2 cellular contexts compared by ENCODE assay signal in the genomic region with DNA sequence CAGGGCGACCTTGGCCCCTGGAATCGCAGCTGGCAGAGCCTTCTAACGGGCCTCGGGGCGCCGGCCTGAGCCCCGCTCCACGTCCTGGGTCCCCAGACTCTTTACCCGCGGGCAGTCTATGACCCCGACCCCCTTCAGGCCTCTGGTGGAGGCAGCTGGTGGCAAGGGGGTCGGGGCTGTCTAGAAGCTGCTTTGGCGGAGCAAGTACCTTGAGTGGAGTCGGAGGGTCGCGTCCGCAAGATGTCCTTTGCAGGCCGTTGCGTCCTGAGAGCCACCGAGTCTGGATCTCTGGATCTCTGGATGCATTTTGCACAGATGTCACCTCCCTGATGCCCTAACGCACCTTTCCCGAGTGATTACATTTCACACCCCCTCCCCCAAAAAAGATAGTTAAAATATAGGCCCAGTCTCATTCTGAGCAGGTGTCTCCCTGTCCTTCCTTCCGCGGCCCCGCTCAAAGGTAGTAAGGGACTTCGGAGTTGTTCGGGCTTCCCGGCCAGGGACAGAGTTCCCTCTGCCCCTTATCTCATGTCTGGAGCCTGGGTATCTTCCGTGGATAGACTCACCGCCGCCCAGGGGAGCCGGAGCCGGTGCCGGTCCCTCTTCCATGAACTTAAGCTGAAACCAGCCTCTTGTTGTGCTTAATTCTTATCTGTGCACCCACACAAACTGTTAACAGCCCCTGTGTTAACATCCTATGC.
TF ChIP-seq lines count a peak whose summit lies in the region.

No MANE protein-coding gene starts in this region.

TF ChIP-seq in SK-N-SH, 30 proteins besides CTCF, POLR2A, EP300 and RAD21 (continued from another document):
- TF ChIP-seq, protein P1, sequence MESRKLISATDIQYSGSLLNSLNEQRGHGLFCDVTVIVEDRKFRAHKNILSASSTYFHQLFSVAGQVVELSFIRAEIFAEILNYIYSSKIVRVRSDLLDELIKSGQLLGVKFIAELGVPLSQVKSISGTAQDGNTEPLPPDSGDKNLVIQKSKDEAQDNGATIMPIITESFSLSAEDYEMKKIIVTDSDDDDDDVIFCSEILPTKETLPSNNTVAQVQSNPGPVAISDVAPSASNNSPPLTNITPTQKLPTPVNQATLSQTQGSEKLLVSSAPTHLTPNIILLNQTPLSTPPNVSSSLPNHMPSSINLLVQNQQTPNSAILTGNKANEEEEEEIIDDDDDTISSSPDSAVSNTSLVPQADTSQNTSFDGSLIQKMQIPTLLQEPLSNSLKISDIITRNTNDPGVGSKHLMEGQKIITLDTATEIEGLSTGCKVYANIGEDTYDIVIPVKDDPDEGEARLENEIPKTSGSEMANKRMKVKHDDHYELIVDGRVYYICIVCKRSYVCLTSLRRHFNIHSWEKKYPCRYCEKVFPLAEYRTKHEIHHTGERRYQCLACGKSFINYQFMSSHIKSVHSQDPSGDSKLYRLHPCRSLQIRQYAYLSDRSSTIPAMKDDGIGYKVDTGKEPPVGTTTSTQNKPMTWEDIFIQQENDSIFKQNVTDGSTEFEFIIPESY (IDR thresholded peaks at IDR 0.05; ENCODE audit: borderline replicate concordance, low read depth): no peak
- TF ChIP-seq RFX5 (IDR thresholded peaks at IDR 0.05; ENCODE audit: low read length) (no peak), ELF1 (IDR thresholded peaks at IDR 0.05) (no peak), MXI1 (IDR thresholded peaks at IDR 0.05; ENCODE audit: low read depth, low read length) (no peak), CHD2 (IDR thresholded peaks at IDR 0.05; ENCODE audit: low read length, partially characterized antibody) (no peak)
- TF ChIP-seq, protein P2, sequence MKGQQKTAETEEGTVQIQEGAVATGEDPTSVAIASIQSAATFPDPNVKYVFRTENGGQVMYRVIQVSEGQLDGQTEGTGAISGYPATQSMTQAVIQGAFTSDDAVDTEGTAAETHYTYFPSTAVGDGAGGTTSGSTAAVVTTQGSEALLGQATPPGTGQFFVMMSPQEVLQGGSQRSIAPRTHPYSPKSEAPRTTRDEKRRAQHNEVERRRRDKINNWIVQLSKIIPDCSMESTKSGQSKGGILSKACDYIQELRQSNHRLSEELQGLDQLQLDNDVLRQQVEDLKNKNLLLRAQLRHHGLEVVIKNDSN (IDR thresholded peaks at IDR 0.05; ENCODE audit: borderline replicate concordance, low read depth): no peak

TF ChIP-seq in liver, 16 proteins besides CTCF, POLR2A, EP300 and RAD21 (continued from another document):
- TF ChIP-seq, protein P3, sequence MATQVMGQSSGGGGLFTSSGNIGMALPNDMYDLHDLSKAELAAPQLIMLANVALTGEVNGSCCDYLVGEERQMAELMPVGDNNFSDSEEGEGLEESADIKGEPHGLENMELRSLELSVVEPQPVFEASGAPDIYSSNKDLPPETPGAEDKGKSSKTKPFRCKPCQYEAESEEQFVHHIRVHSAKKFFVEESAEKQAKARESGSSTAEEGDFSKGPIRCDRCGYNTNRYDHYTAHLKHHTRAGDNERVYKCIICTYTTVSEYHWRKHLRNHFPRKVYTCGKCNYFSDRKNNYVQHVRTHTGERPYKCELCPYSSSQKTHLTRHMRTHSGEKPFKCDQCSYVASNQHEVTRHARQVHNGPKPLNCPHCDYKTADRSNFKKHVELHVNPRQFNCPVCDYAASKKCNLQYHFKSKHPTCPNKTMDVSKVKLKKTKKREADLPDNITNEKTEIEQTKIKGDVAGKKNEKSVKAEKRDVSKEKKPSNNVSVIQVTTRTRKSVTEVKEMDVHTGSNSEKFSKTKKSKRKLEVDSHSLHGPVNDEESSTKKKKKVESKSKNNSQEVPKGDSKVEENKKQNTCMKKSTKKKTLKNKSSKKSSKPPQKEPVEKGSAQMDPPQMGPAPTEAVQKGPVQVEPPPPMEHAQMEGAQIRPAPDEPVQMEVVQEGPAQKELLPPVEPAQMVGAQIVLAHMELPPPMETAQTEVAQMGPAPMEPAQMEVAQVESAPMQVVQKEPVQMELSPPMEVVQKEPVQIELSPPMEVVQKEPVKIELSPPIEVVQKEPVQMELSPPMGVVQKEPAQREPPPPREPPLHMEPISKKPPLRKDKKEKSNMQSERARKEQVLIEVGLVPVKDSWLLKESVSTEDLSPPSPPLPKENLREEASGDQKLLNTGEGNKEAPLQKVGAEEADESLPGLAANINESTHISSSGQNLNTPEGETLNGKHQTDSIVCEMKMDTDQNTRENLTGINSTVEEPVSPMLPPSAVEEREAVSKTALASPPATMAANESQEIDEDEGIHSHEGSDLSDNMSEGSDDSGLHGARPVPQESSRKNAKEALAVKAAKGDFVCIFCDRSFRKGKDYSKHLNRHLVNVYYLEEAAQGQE (IDR thresholded peaks at IDR 0.05): no peak
- no peak for TF ChIP-seq FOXA2 (IDR thresholded peaks at IDR 0.05)
- TF ChIP-seq, protein P4, sequence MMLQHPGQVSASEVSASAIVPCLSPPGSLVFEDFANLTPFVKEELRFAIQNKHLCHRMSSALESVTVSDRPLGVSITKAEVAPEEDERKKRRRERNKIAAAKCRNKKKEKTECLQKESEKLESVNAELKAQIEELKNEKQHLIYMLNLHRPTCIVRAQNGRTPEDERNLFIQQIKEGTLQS (IDR thresholded peaks at IDR 0.05): no peak
- no peak for TF ChIP-seq SP1 (IDR thresholded peaks at IDR 0.05)
- TF ChIP-seq EGR1 (IDR thresholded peaks at IDR 0.05; ENCODE audit: low read depth in 2 of 2): no peak
- no peak for TF ChIP-seq HNF4G (IDR thresholded peaks at IDR 0.05)
- no peak for TF ChIP-seq FOXA1 (IDR thresholded peaks at IDR 0.05)
- TF ChIP-seq RXRA (IDR thresholded peaks at IDR 0.05): no peak
- TF ChIP-seq GABPA (IDR thresholded peaks at IDR 0.05 in 1 of 2, conservative IDR thresholded peaks at IDR 0.05 in 1 of 2): no peak
